In the genomic region with DNA sequence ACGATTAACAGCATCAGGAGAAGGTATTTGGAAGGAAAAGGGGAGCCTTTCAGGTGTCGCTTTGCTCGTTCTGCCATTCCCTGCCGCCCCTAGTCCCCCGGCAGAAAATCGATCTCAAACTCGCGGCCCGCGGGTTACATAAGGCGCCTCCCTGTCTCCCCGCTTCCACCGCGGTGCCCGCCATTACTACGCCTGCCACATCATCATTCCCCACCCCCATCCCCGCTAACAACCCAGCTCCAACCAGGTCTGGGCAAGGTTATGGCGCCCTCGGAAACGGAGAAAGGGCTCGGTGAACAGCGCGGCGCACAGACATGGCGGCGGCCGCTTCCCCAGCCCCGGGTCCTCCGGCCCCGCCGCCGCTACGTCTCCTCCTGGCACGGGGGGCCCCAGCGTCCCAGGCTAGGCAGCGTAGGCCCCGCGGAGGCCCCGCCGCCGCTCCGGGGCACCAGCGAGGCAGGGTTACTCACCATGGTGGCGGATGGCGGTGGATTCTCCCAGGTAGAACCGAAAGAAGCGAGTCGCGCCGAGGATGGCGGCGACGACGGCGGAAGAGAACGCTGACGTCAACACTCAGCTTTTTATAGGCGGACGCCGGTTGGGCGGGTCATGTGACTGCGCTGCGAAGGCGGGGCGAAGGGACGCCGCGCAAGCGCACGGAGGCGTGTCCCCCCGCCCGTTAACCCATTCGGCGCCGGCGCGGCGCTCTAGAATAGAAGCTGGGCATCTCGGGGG, we compare ENCODE assay signal across 8 cellular contexts. TPM values are rescaled to one million over a fixed set of nuclear protein-coding genes. Genes with fewer than 3 reads are reported as not detected.
DNase-seq lines count a peak whose midpoint lies in the region; ATAC-seq and TF ChIP-seq lines count a peak whose summit lies in the region.

A gene (minus strand): TSS at position 556 of the 735 bp plus-strand sequence. CDS start 83 bp downstream, at position 473.

- no peak for TF ChIP-seq CTCF in chondrocyte (IDR thresholded peaks at IDR 0.05)

- H3K36me3 Mint-ChIP-seq in chondrocyte (ENCODE audit: low read depth): peaks cover 35% of the 10 kb centered on the region

- H3K27me3 Mint-ChIP-seq in chondrocyte (ENCODE audit: low read depth): no peaks in the 10 kb centered on the region

- H3K9me3 Mint-ChIP-seq in chondrocyte (ENCODE audit: low read depth): no peaks in the 10 kb centered on the region

- peak within 1 kb of the TSS; percentile 93 for H3K4me3 Mint-ChIP-seq in chondrocyte (ENCODE audit: unreplicated experiment)

- peak; percentile 76 for DNase-seq in NCI-H460 (ENCODE audit: extremely low read depth, low read depth)
- DNase-seq in activated CD4-positive, alpha-beta T cell treated with anti-CD3 and anti-CD28 coated beads for 4 hours: peak; percentile 92 to 93
- DNase-seq in chondrocyte (ENCODE audit: low spot score): no peak
- DNase-seq in kidney glomerular epithelial cell (lab: John Stamatoyannopoulos, UW): peak; percentile 81
- DNase-seq in stimulated activated CD4-positive, alpha-beta T cell treated with anti-CD3 and anti-CD28 coated beads, Interleukin-15, amount 100 ng/mL, for 48 hours (ENCODE audit: low read depth in 2 of 2): peak; percentile 81 to 87

- ATAC-seq in GM18498 (IDR thresholded peaks at IDR 0.05; ENCODE audit: unreplicated experiment): peak; percentile 59
- peak; percentile 45 for ATAC-seq in HG03175 (IDR thresholded peaks at IDR 0.05; ENCODE audit: unreplicated experiment)
- ATAC-seq in GM18909 (IDR thresholded peaks at IDR 0.05; ENCODE audit: poor library complexity, unreplicated experiment): no peak

- H3K4me1 Mint-ChIP-seq in chondrocyte (ENCODE audit: low read depth): peaks cover 58% of the 10 kb centered on the region

- peak within 1 kb of the TSS; percentile 95 for H3K27ac Mint-ChIP-seq in chondrocyte (ENCODE audit: unreplicated experiment)

RNA-seq across cellular contexts. Expression of the gene that starts here (rescaled TPM):
- 2,185 and 2,326 TPM in 2 replicates for total RNA-seq in NCI-H460 (2014; rRNA removed; shearing (Covaris generic))
- 1,195 and 1,484 TPM in 2 replicates for polyA plus RNA-seq in NCI-H460 (2014; cell fraction: nucleus; rRNA removed)
- total RNA-seq in chondrocyte: 2,036 to 2,432 TPM (median 2,370 TPM) in 3 replicates
